9 cellular contexts compared by ENCODE assay signal in the genomic region with DNA sequence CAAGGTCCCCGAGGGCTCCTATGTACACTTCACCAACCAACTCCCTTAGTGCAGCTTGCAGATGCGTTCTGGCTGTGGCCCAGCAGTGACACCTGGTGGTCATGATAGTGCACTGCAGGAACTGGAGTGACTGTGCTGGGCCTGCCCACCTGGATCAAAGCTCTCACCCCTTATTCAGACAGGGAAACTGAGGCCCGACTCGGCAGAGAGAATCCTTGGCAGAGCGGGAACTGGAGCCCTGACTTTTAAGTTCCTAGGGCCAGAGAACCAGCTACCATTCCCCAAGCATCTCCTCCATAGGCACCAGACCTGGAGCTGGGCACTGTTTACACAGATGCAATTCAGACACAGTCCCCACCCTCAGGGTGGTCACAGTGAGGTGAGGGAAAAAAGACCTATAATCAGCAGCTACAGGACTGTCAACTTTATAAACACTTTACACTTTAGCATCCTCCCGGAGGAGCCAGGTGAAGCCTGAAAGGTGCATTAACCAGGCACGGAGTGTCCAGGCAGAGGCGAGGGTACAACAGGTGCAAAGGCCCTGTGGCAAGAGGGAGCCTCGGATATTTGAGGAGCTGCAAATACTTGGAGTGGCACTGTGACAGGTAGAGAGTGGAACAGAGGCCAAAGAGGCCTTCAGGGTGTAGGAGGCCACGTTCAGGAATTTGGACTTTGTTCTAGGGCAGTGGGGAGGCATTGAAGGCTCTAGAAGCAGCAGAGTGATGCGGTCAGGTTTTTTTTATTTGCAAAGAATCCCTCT. TPM values are rescaled to one million over a fixed set of nuclear protein-coding genes. Genes with fewer than 3 reads are reported as not detected.
DNase-seq lines count a peak whose midpoint lies in the region; ATAC-seq and TF ChIP-seq lines count a peak whose summit lies in the region.
"Had no signal": no experiment of that assay in that cellular context is flagged by ENCODE, and none has a peak within 500 bp of the region (broad histone marks: within the 10 kb centered on the region; RNA-seq: fewer than 3 reads in every experiment).

No MANE protein-coding gene starts in this region.

- H3K4me1 Mint-ChIP-seq in natural killer cell, result peaks cover 0 to 7% of the 10 kb centered on the region in 2 donors

- intact Hi-C loops in natural killer cell (cut with micrococcal nuclease), result loop anchor here (1.0 to 5.0 kb wide), 4 partner anchors 44 to 1225 kb away; no protein-coding TSS in a partner anchor

- H3K27ac Mint-ChIP-seq in natural killer cell, result no peak overlapping the region
- H3K27ac Mint-ChIP-seq: T-helper 1 cell treated with Interleukin-12 subunit alpha and Interleukin-12 subunit beta and Interleukin-4 antibody, amounts not matched to agents 30 μg/mL and 1 μg/mL, for 36 hours had no signal

- H3K27me3 Mint-ChIP-seq in natural killer cell (ENCODE audit: low read depth in 2 of 2), result peaks cover 0 to 9% of the 10 kb centered on the region in 2 donors

- H3K4me3 Mint-ChIP-seq in natural killer cell, result no peak overlapping the region
- H3K4me3 Mint-ChIP-seq: T-helper 1 cell treated with Interleukin-12 subunit alpha and Interleukin-12 subunit beta and Interleukin-4 antibody, amounts not matched to agents 30 μg/mL and 1 μg/mL, for 36 hours had no signal

- peak; percentile 92 for TF ChIP-seq CTCF in natural killer cell (IDR thresholded peaks at IDR 0.05)

- H3K27ac ChIP-seq in epithelial cell of prostate, result no peak overlapping the region

- DNase-seq in Caki2 (ENCODE audit: low read depth), result peak; percentile 51
- DNase-seq in NOMO-1 treated with dmso at 0.1 percent for 144 hours (lab: John Stamatoyannopoulos, UW; ENCODE audit: unreplicated experiment), result peak; percentile 25
- DNase-seq in activated CD8-positive, alpha-beta memory T cell treated with anti-CD3 and anti-CD28 coated beads, Interleukin-2, amount 50 U/mL, for 4 hours, result peak; percentile 68
- DNase-seq in epithelial cell of prostate (ENCODE audit: low read depth, low spot score), result peak; percentile 6
- peak; percentile 64 for DNase-seq in natural killer cell
- peak; percentile 51 for DNase-seq in stimulated activated naive CD4-positive, alpha-beta T cell treated with Interleukin-2 at 50 U/mL for 16 hours (lab: John Stamatoyannopoulos, UW)
- no peak for DNase-seq in globus pallidus (ENCODE audit: low spot score)

- ATAC-seq in HG02763 (IDR thresholded peaks at IDR 0.05; ENCODE audit: unreplicated experiment) (peak; percentile 50), natural killer cell (peak; percentile 89 to 100 (median 99))

- no peaks in the 10 kb centered on the region for H3K36me3 Mint-ChIP-seq in natural killer cell

- no peaks in the 10 kb centered on the region for H3K9me3 Mint-ChIP-seq in natural killer cell

- in situ Hi-C loops in Caki2 (cut with HindIII; ENCODE audit: low pct_unique_long_range_greater_than_20kb, low sequenced_read_pairs), result no loop called here

RNA-seq across cellular contexts. Expression of a gene that starts 22.0 kb away (rescaled TPM):
- total RNA-seq in Caki2 (2014; rRNA removed; shearing (Covaris generic); ENCODE audit: low replicate concordance), result 52.2 and 61.5 TPM in 2 replicates
- 10 to 100 TPM; 16.6 to 20.9 (median 17.9) TPM for total RNA-seq in natural killer cell

RNA-seq across cellular contexts. Expression of a gene that starts 22.3 kb away (rescaled TPM):
- total RNA-seq in Caki2 (2014; rRNA removed; shearing (Covaris generic); ENCODE audit: low replicate concordance), result 172 and 173 TPM in 2 replicates
- total RNA-seq in natural killer cell, result 100 to 1,000 TPM; 366 to 387 (median 382) TPM

RNA-seq across cellular contexts. Expression of a gene that starts 40.1 kb away (rescaled TPM):
- 0.37 and 1.6 TPM in 2 replicates for total RNA-seq in Caki2 (2014; rRNA removed; shearing (Covaris generic); ENCODE audit: low replicate concordance)
- 1 to 10 TPM in 1 of 3 donors, under 1 TPM in 2; 0.59 to 1.3 (median 0.65) TPM for total RNA-seq in natural killer cell
